Comparison of ENCODE assay signal across 9 cellular contexts in the genomic region with DNA sequence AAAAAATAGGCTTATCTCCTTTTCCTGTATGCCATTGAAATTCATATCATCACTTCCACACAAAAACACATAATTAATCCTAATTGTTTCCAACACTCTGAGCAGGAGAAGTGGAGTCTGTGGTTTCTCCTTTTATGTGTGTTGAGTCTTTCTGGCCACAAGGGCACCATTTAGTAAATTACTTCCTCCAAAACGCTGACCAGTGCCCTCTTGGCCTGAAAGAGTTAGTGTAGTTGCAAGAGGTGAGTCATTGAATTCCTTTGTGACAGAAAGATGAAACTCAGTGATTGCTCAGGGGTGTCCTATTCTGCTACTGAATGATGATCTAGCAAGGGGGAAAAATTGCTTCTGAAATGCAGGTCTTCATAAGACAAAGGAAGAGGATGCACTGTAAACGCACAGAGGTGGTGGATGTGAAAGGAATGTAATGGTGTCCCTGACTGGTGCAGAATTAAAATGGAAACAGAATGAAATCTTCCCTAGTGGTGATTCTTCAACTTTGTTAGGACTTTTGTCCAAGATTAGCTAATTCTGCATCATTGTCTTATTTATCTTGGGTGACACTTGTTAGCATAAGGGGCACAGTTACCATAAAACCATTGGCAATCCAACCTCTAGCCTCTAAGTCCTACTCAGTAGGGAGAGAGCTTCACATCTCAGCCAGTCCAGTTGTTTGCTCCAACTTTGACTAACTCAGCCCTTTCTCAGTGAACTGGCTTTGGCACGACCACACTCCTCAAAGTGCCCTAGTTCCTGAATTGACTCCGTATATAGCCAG.
DNase-seq lines count a peak whose midpoint lies in the region; ATAC-seq and TF ChIP-seq lines count a peak whose summit lies in the region.
"Had no signal": no experiment of that assay in that cellular context is flagged by ENCODE, and none has a peak within 500 bp of the region (broad histone marks: within the 10 kb centered on the region; RNA-seq: fewer than 3 reads in every experiment).

No MANE protein-coding gene starts in this region.

- intact Hi-C loops in cardiac septum (cut with DNase I): no loop called here

- H3K27ac Mint-ChIP-seq in endothelial cell (ENCODE audit: unreplicated experiment): no peak overlapping the region

- no peaks in the 10 kb centered on the region for H3K36me3 Mint-ChIP-seq in endothelial cell (ENCODE audit: low read depth, unreplicated experiment)

- no peak overlapping the region for H3K23ac ChIP-seq in neuronal stem cell (ENCODE audit: low read depth, low read length, poor library complexity)

- peak overlapping the region; percentile 55 for H2AFZ ChIP-seq in neuronal stem cell (ENCODE audit: low read length)

- H4K91ac ChIP-seq in neuronal stem cell (ENCODE audit: low read depth, low read length, poor library complexity): no peak overlapping the region

- H3K4me3 Mint-ChIP-seq in endothelial cell (ENCODE audit: unreplicated experiment): no peak overlapping the region

- no peak overlapping the region for H2BK5ac ChIP-seq in neuronal stem cell (ENCODE audit: low read length)

- H3K4me2 ChIP-seq in neuronal stem cell (ENCODE audit: insufficient read depth, low read length, poor library complexity, severe bottlenecking): no peak overlapping the region

- H3K9me3 ChIP-seq in neuronal stem cell (replicated peaks in 1 of 2; ENCODE audit: control insufficient read depth in 2 of 2, insufficient read depth in 1 of 2, low read depth in 1 of 2, low read length in 2 of 2): no peaks in the 10 kb centered on the region

- whole genome bisulfite sequencing in neuronal stem cell (ENCODE audit: extremely low coverage in 2 of 2, insufficient read length in 2 of 2, insufficient replicate concordance in 1 of 2), 2 donors: no CpG with 5 or more reads among the region's 4 CpGs

- peak; percentile 28 for TF ChIP-seq CTCF in endothelial cell (IDR thresholded peaks at IDR 0.05; ENCODE audit: unreplicated experiment)

- H3K27ac ChIP-seq in neuronal stem cell (replicated peaks; ENCODE audit: low read length): no peak overlapping the region

- H3K27me3 ChIP-seq in neuronal stem cell (ENCODE audit: control insufficient read depth in 3 of 3, insufficient read depth in 3 of 3, low read depth in 1 of 3, low read length in 3 of 3): no peaks in the 10 kb centered on the region

- H3K9ac ChIP-seq in neuronal stem cell (ENCODE audit: low read depth, low read length, poor library complexity): no peak overlapping the region

- no peaks in the 10 kb centered on the region for H3K36me3 ChIP-seq in neuronal stem cell (replicated peaks in 1 of 2; ENCODE audit: control insufficient read depth in 2 of 2, insufficient read depth in 2 of 2, low read length in 2 of 2)

- no peak overlapping the region for H4K8ac ChIP-seq in neuronal stem cell (ENCODE audit: low read depth, low read length)

- no peak overlapping the region for H2AK5ac ChIP-seq in neuronal stem cell (ENCODE audit: low read depth, low read length)

- H3K27me3 Mint-ChIP-seq in endothelial cell (ENCODE audit: unreplicated experiment): peaks cover 2% of the 10 kb centered on the region

- H3K4me1 ChIP-seq in neuronal stem cell (ENCODE audit: control insufficient read depth in 2 of 2, insufficient read depth in 1 of 2, low read depth in 1 of 2, low read length in 2 of 2): peaks cover 2 to 6% of the 10 kb centered on the region in 2 donors

- no peak overlapping the region for H2BK12ac ChIP-seq in neuronal stem cell (ENCODE audit: low read length)

- H2BK120ac ChIP-seq in neuronal stem cell (ENCODE audit: low read depth, low read length): no peak overlapping the region

- no peaks in the 10 kb centered on the region for H3K79me1 ChIP-seq in neuronal stem cell (ENCODE audit: low read depth, low read length)

- no peaks in the 10 kb centered on the region for H3K9me3 Mint-ChIP-seq in endothelial cell (ENCODE audit: unreplicated experiment)

- no peak for ATAC-seq in HG02981 (IDR thresholded peaks at IDR 0.05; ENCODE audit: unreplicated experiment)

- no peak overlapping the region for H3K4ac ChIP-seq in neuronal stem cell (ENCODE audit: low read length)

- H3K4me1 Mint-ChIP-seq in endothelial cell (ENCODE audit: unreplicated experiment): no peaks in the 10 kb centered on the region

- no peak overlapping the region for H2BK15ac ChIP-seq in neuronal stem cell (ENCODE audit: low read length)

- DNase-seq in GM03348 (ENCODE audit: low spot score): peak; percentile 71
- DNase-seq in NCI-H69 (lab: John Stamatoyannopoulos, UW): peak; percentile 63
- no peak for DNase-seq in endothelial cell (ENCODE audit: low spot score)
- DNase-seq in neuronal stem cell (ENCODE audit: low spot score): no peak
- no peak for DNase-seq in cardiac septum (ENCODE audit: low spot score)
- no peak for DNase-seq in hippocampal formation (lab: John Stamatoyannopoulos, UW)
- no peak for DNase-seq in activated CD4-positive, CD25-positive, alpha-beta regulatory T cell (lab: John Stamatoyannopoulos, UW)
- DNase-seq: NCI-H748 treated with DMSO at 0.1 percent for 48 hours had no signal

- H3K18ac ChIP-seq in neuronal stem cell (ENCODE audit: low read length): no peak overlapping the region

- no peak overlapping the region for H3K14ac ChIP-seq in neuronal stem cell (ENCODE audit: low read length)

- no peak overlapping the region for H3K4me3 ChIP-seq in neuronal stem cell (ENCODE audit: low read length in 2 of 2)

Comparison
In these comparisons a context has a peak if more than half of its experiments do, and no peak if none do; other contexts are left out.
1. DNase-seq: peak in GM03348 (single experiment) and NCI-H69 (single experiment); none in endothelial cell (single experiment), neuronal stem cell (single experiment), cardiac septum (single experiment), hippocampal formation (0 of 2) and activated CD4-positive, CD25-positive, alpha-beta regulatory T cell (0 of 4).